ENCODE assay signal across 10 cellular contexts in genomic region chr14:68397371-68397779, GRCh38.
DNase-seq lines count a peak whose midpoint lies in the region; ATAC-seq and TF ChIP-seq lines count a peak whose summit lies in the region.
"Had no signal": no experiment of that assay in that cellular context is flagged by ENCODE, and none has a peak within 500 bp of the region (broad histone marks: within the 10 kb centered on the region; RNA-seq: fewer than 3 reads in every experiment).

No MANE protein-coding gene starts in this region.

- TF ChIP-seq CTCF in nephron progenitor cell (IDR thresholded peaks at IDR 0.05), result no peak

- H3K36me3 Mint-ChIP-seq in stimulated activated naive CD8-positive, alpha-beta T cell treated with anti-CD3 and anti-CD28 coated beads, Interleukin-15, Interleukin-2, amounts not matched to agents 100 ng/mL and 50 ng/mL, for 24 hours (ENCODE audit: low read depth), result no peaks in the 10 kb centered on the region
- no peaks in the 10 kb centered on the region for H3K36me3 Mint-ChIP-seq in nephron progenitor cell (ENCODE audit: low read depth)

- peak overlapping the region; percentile 10 for H3K27ac Mint-ChIP-seq in stimulated activated naive CD8-positive, alpha-beta T cell treated with anti-CD3 and anti-CD28 coated beads, Interleukin-15, Interleukin-2, amounts not matched to agents 100 ng/mL and 50 ng/mL, for 24 hours
- peak overlapping the region; percentile 97 for H3K27ac Mint-ChIP-seq in nephron progenitor cell
- H3K27ac Mint-ChIP-seq: activated T-cell treated with anti-CD3 and anti-CD28 coated beads, Interleukin-2, amount 50 U/mL, for 72 hours had no signal

- H3K4me1 Mint-ChIP-seq in stimulated activated naive CD8-positive, alpha-beta T cell treated with anti-CD3 and anti-CD28 coated beads, Interleukin-15, Interleukin-2, amounts not matched to agents 100 ng/mL and 50 ng/mL, for 24 hours (ENCODE audit: low read depth), result peaks cover 68% of the 10 kb centered on the region
- peaks cover 92% of the 10 kb centered on the region for H3K4me1 Mint-ChIP-seq in nephron progenitor cell

- H3K9me3 Mint-ChIP-seq in stimulated activated naive CD8-positive, alpha-beta T cell treated with anti-CD3 and anti-CD28 coated beads, Interleukin-15, Interleukin-2, amounts not matched to agents 100 ng/mL and 50 ng/mL, for 24 hours, result no peaks in the 10 kb centered on the region
- H3K9me3 Mint-ChIP-seq in nephron progenitor cell, result no peaks in the 10 kb centered on the region
- H3K9me3 Mint-ChIP-seq: activated T-cell treated with anti-CD3 and anti-CD28 coated beads, Interleukin-2, amount 50 U/mL, for 72 hours had no signal

- H3K27me3 Mint-ChIP-seq in stimulated activated naive CD8-positive, alpha-beta T cell treated with anti-CD3 and anti-CD28 coated beads, Interleukin-15, Interleukin-2, amounts not matched to agents 100 ng/mL and 50 ng/mL, for 24 hours, result no peaks in the 10 kb centered on the region
- H3K27me3 Mint-ChIP-seq in nephron progenitor cell (ENCODE audit: low read depth, poor library complexity), result no peaks in the 10 kb centered on the region

- no peak for ATAC-seq in stimulated activated naive CD8-positive, alpha-beta T cell treated with anti-CD3 and anti-CD28 coated beads, Interleukin-15, Interleukin-2, amounts not matched to agents 100 U/mL and 50 U/mL, for 24 hours
- ATAC-seq in HG03108 (IDR thresholded peaks at IDR 0.05; ENCODE audit: unreplicated experiment), result no peak
- ATAC-seq in GM19463 (IDR thresholded peaks at IDR 0.05; ENCODE audit: unreplicated experiment), result no peak
- ATAC-seq: activated T-cell treated with anti-CD3 and anti-CD28 coated beads, Interleukin-2, amount 50 U/mL, for 72 hours had no signal

- DNase-seq in stimulated activated naive CD8-positive, alpha-beta T cell treated with anti-CD3 and anti-CD28 coated beads, Interleukin-15, Interleukin-2, amounts not matched to agents 100 U/mL and 50 U/mL, for 24 hours, result no peak
- DNase-seq in globus pallidus (ENCODE audit: low spot score) (peak; percentile 56), nephron progenitor cell (no peak), NCI-H446 treated with DMSO at 0.1 percent for 48 hours (lab: John Stamatoyannopoulos, UW) (no peak), NCI-H2029 (lab: John Stamatoyannopoulos, UW) (no peak)
- DNase-seq: ACHN; activated T-cell treated with anti-CD3 and anti-CD28 coated beads, Interleukin-2, amount 50 U/mL, for 72 hours had no signal

- H3K4me3 Mint-ChIP-seq in stimulated activated naive CD8-positive, alpha-beta T cell treated with anti-CD3 and anti-CD28 coated beads, Interleukin-15, Interleukin-2, amounts not matched to agents 100 ng/mL and 50 ng/mL, for 24 hours, result no peak overlapping the region
- H3K4me3 Mint-ChIP-seq in nephron progenitor cell, result no peak overlapping the region
- H3K4me3 Mint-ChIP-seq: activated T-cell treated with anti-CD3 and anti-CD28 coated beads, Interleukin-2, amount 50 U/mL, for 72 hours had no signal
